Comparison of ENCODE assay signal across 22 cellular contexts in the genomic region with DNA sequence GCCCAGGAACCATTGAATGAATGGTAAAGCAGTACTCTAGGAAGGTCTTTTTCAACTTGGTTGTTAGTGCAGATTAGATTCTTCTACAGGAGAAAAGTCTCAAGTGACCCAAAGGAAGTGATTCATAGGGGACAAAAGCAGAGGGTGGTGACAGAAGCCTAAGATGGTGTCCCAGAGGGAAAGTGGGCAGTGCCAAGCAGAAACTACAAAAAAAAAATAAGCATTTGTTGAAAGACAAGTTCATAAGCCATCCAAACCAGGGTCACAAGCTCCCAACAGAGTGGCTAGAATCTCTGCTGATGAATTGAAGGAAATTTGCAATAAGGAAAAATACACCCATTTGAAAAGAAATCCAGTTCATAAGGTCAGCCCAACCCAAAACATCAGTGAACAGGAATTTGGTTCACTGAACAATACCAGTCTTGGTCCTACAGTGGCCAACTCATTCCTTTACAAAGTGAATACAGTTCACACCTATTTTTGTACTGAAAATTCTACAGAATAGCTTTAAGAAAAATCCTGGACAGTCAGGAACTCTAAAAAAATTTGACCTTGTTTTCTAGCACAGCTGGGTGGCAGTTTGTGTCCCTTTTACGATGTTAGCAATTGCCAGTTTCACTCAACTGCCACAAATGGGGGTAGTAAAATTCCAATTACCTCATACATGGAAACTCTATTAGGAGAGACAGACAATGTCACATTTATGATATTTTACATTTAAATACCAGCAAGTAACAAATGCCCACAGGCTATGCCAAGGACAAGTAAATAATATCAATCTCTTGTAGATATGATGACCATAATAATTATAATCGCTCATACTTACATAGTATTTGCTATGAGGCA. TPM values are rescaled to one million over a fixed set of nuclear protein-coding genes. Genes with fewer than 3 reads are reported as not detected.
DNase-seq lines count a peak whose midpoint lies in the region; ATAC-seq and TF ChIP-seq lines count a peak whose summit lies in the region.
"Had no signal": no experiment of that assay in that cellular context is flagged by ENCODE, and none has a peak within 500 bp of the region (broad histone marks: within the 10 kb centered on the region; RNA-seq: fewer than 3 reads in every experiment).

No MANE protein-coding gene starts in this region.

- H3K4me1 ChIP-seq in HCT116 (ENCODE audit: control insufficient read depth in 1 of 2, insufficient read depth in 2 of 2, low read length in 2 of 2) (peaks cover 10 to 21% of the 10 kb centered on the region in 2 experiments; a peak in 3 of 4 replicates), right cardiac atrium (ENCODE audit: control insufficient read depth, insufficient read depth, low read length) (no peaks in the 10 kb centered on the region), uterus (no peaks in the 10 kb centered on the region)
- H3K4me1 ChIP-seq: HAP-1 had no signal

- intact Hi-C loops in HCT116 (cut with micrococcal nuclease) (no loop called here), activated B cell treated with CpG ODN at 0.5 μM for 24 hours (cut with micrococcal nuclease) (no loop called here), right cardiac atrium (cut with DNase I) (no loop called here), uterus (cut with DNase I; ENCODE audit: low total_unique reads) (no loop called here)

- no TSS peak for BruUV-seq in HCT116 (replicated peaks; lab: Mats Ljungman, UMichigan)

- no peak overlapping the region for H3K27ac ChIP-seq in HCT116 (ENCODE audit: low read depth, low read length)
- no peak overlapping the region for H3K27ac ChIP-seq in right cardiac atrium (ENCODE audit: low read length)
- H3K27ac ChIP-seq in uterus: no peak overlapping the region
- H3K27ac ChIP-seq: HL-60, left lung, Peyer's patch, skin epidermis had no signal

- H3K4me3 ChIP-seq in HCT116 (replicated peaks in 1 of 2; ENCODE audit: low read depth in 1 of 2, low read length in 2 of 2): peak overlapping the region in 1 of 2 experiments; percentile 10; a peak in 1 of 4 replicates
- H3K4me3 ChIP-seq in right cardiac atrium (ENCODE audit: low read length): no peak overlapping the region
- H3K4me3 ChIP-seq in uterus: no peak overlapping the region
- H3K4me3 ChIP-seq: HAP-1, left lung, Peyer's patch, skin epidermis had no signal

- no peak overlapping the region; the same call in 1 of the 2 replicates for H3K9ac ChIP-seq in HCT116 (ENCODE audit: low read length)

- TF ChIP-seq POLR2A in HCT116 (IDR thresholded peaks at IDR 0.05; ENCODE audit: borderline replicate concordance, extremely low read depth, insufficient read depth, insufficient read length) (no peak), uterus (IDR thresholded peaks at IDR 0.05) (no peak)

- RAD21 ChIA-PET in HCT116 (lab: Charles Lee; ENCODE audit: low non-redundant PET in 1 of 2, low total read pairs in 2 of 2, uncharacterized antibody in 2 of 2, unreplicated experiment in 2 of 2): interaction anchor here (0.7 to 0.9 kb wide), 2 partner anchors 32 to 302 kb away, joined by 3 read pairs; no protein-coding TSS in a partner anchor

- no peak for TF ChIP-seq RAD21 in HCT116 (IDR thresholded peaks at IDR 0.05; ENCODE audit: low read depth)

- H3K36me3 Mint-ChIP-seq in activated B cell treated with CpG ODN at 0.5 μM for 24 hours (ENCODE audit: low read depth): peaks cover 3% of the 10 kb centered on the region
- H3K36me3 Mint-ChIP-seq in naive thymus-derived CD8-positive, alpha-beta T cell: peaks cover 0 to 5% (median 2%) of the 10 kb centered on the region in 3 donors

- no peaks in the 10 kb centered on the region for H3K36me3 ChIP-seq in HCT116 (ENCODE audit: control insufficient read depth in 1 of 2, insufficient read depth in 2 of 2, low read length in 2 of 2)
- H3K36me3 ChIP-seq in uterus: no peaks in the 10 kb centered on the region
- H3K36me3 ChIP-seq: HAP-1, left lung, Peyer's patch had no signal

- H3K9me3 Mint-ChIP-seq in activated B cell treated with CpG ODN at 0.5 μM for 24 hours: no peaks in the 10 kb centered on the region
- H3K9me3 Mint-ChIP-seq in naive thymus-derived CD8-positive, alpha-beta T cell: peaks cover 0 to 10% (median 3%) of the 10 kb centered on the region in 9 donors

- H3K9me3 ChIP-seq in HCT116 (ENCODE audit: control insufficient read depth in 1 of 2, insufficient read depth in 1 of 2, low read depth in 1 of 2, low read length in 2 of 2) (no peaks in the 10 kb centered on the region), right cardiac atrium (ENCODE audit: control insufficient read depth, low read length) (no peaks in the 10 kb centered on the region), uterus (no peaks in the 10 kb centered on the region)
- H3K9me3 ChIP-seq: Peyer's patch had no signal

- TF ChIP-seq CTCF in HCT116 (IDR thresholded peaks at IDR 0.05 in 2 of 3, conservative IDR thresholded peaks at IDR 0.05 in 1 of 3; ENCODE audit: borderline replicate concordance in 1 of 3, insufficient read depth in 1 of 3, low read depth in 2 of 3, low read length in 2 of 3) (no peak), activated B cell treated with CpG ODN at 0.5 μM for 24 hours (IDR thresholded peaks at IDR 0.05) (no peak), uterus (IDR thresholded peaks at IDR 0.05) (no peak)

- H3K27ac Mint-ChIP-seq in activated B cell treated with CpG ODN at 0.5 μM for 24 hours: peak overlapping the region; percentile 5
- H3K27ac Mint-ChIP-seq in naive thymus-derived CD8-positive, alpha-beta T cell: peak overlapping the region in 1 of 10 donors; percentile 44
- H3K27ac Mint-ChIP-seq: nephron, T-helper 17 cell had no signal

- POLR2A ChIA-PET in HCT116 (lab: Charles Lee): no interaction called here
- POLR2A ChIA-PET in activated B cell treated with CpG ODN at 0.5 μM for 24 hours (lab: Charles Lee): interaction anchor here (0.7 to 1.8 kb wide), 3 partner anchors 8 to 292 kb away, joined by 3 to 4 read pairs (median 3); no protein-coding TSS in a partner anchor
- POLR2A ChIA-PET in naive thymus-derived CD8-positive, alpha-beta T cell (lab: Charles Lee): no interaction called here

- H3K4me2 ChIP-seq in HCT116 (ENCODE audit: low read length): peak overlapping the region; percentile 60

- DNase-seq in A172 (ENCODE audit: low spot score) (peak; percentile 31), HCT116 (ENCODE audit: low read depth, low spot score) (peak; percentile 27), activated B cell treated with CpG ODN at 0.5 μM for 24 hours (no peak), right cardiac atrium (no peak), uterus (no peak), nucleus accumbens (lab: John Stamatoyannopoulos, UW) (no peak)
- DNase-seq in naive thymus-derived CD8-positive, alpha-beta T cell: no peak
- DNase-seq: activated CD4-positive, alpha-beta T cell treated with anti-CD3 and anti-CD28 coated beads for 4 hours; activated T-cell treated with anti-CD3 and anti-CD28 coated beads, Interleukin-2, amount 50 U/mL, for 48 hours; hippocampal formation; Karpas-422; left lung; NCI-H1694 treated with DMSO at 0.1 percent for 48 hours; NCI-H524 treated with DMSO at 0.1 percent for 48 hours; Peyer's patch; stimulated activated naive CD8-positive, alpha-beta T cell treated with anti-CD3 and anti-CD28 coated beads, Interleukin-15, amount 100 ng/mL, for 72 hours; T-helper 17 cell had no signal

- 0 out of 2 replicates have a peak, but pooled peaks cover 3% of the 10 kb centered on the region for H3K9me2 ChIP-seq in HCT116 (ENCODE audit: insufficient read depth)

- H3K79me2 ChIP-seq in HCT116 (ENCODE audit: insufficient read depth, low read length): no peaks in the 10 kb centered on the region

- ATAC-seq in HCT116: peak; percentile 75
- peak; percentile 25 for ATAC-seq in activated B cell treated with CpG ODN at 0.5 μM for 24 hours (ENCODE audit: low read depth)
- peak; percentile 67 to 83 for ATAC-seq in right cardiac atrium
- ATAC-seq in naive thymus-derived CD8-positive, alpha-beta T cell: no peak
- no peak for ATAC-seq in HG03469 (IDR thresholded peaks at IDR 0.05; ENCODE audit: unreplicated experiment)
- ATAC-seq: left lung; stimulated activated naive CD8-positive, alpha-beta T cell treated with anti-CD3 and anti-CD28 coated beads, Interleukin-15, amount 100 ng/mL, for 72 hours; T-helper 17 cell had no signal

- peak overlapping the region; percentile 85 for H2AFZ ChIP-seq in HCT116 (ENCODE audit: low read depth, low read length, poor library complexity, severe bottlenecking)

- H3K27me3 ChIP-seq in HCT116 (ENCODE audit: insufficient read depth, low read length) (no peaks in the 10 kb centered on the region), right cardiac atrium (ENCODE audit: control insufficient read depth, insufficient read depth) (no peaks in the 10 kb centered on the region), uterus (no peaks in the 10 kb centered on the region)
- H3K27me3 ChIP-seq: left lung, Peyer's patch had no signal

- H3K4me1 Mint-ChIP-seq in activated B cell treated with CpG ODN at 0.5 μM for 24 hours: peaks cover 41% of the 10 kb centered on the region
- H3K4me1 Mint-ChIP-seq in naive thymus-derived CD8-positive, alpha-beta T cell: peaks cover 4 to 14% (median 5%) of the 10 kb centered on the region in 4 donors
- H3K4me1 Mint-ChIP-seq: nephron had no signal

- CTCF ChIA-PET in HCT116 (lab: Charles Lee): no interaction called here
- CTCF ChIA-PET in activated B cell treated with CpG ODN at 0.5 μM for 24 hours (lab: Charles Lee): interaction anchor here (1.0 kb wide), 1 partner anchor 65 kb away, joined by 4 read pairs; no protein-coding TSS in a partner anchor

- WGBS in right cardiac atrium: 61% methylated on average over 2 of the region's 2 CpGs

- H4K20me1 ChIP-seq in HCT116 (ENCODE audit: insufficient read depth): no peaks in the 10 kb centered on the region

- no peaks in the 10 kb centered on the region for H3K27me3 Mint-ChIP-seq in activated B cell treated with CpG ODN at 0.5 μM for 24 hours
- H3K27me3 Mint-ChIP-seq in naive thymus-derived CD8-positive, alpha-beta T cell: peaks cover 0 to 4% (median 0%) of the 10 kb centered on the region in 5 donors
- H3K27me3 Mint-ChIP-seq: stimulated activated naive CD8-positive, alpha-beta T cell treated with anti-CD3 and anti-CD28 coated beads, Interleukin-15, amount 100 ng/mL, for 72 hours; T-helper 17 cell had no signal

- H3K4me3 Mint-ChIP-seq in activated B cell treated with CpG ODN at 0.5 μM for 24 hours: no peak overlapping the region
- H3K4me3 Mint-ChIP-seq in naive thymus-derived CD8-positive, alpha-beta T cell: no peak overlapping the region
- H3K4me3 Mint-ChIP-seq: nephron; stimulated activated naive CD8-positive, alpha-beta T cell treated with anti-CD3 and anti-CD28 coated beads, Interleukin-15, amount 100 ng/mL, for 72 hours; T-helper 17 cell had no signal

TF ChIP-seq in HCT116, 20 proteins besides CTCF, POLR2A, EP300 and RAD21 (continues in another document):
- no peak for TF ChIP-seq CEBPB (IDR thresholded peaks at IDR 0.05; ENCODE audit: low read depth)
- no peak for TF ChIP-seq SRF (IDR thresholded peaks at IDR 0.05; ENCODE audit: low read depth)

RNA-seq across cellular contexts. Expression of a gene that starts 21.6 kb away (rescaled TPM):
- total RNA-seq in A172 (2014; rRNA removed; shearing (Covaris generic)): 42.3 and 43.4 TPM in 2 replicates
- total RNA-seq in HCT116 (2021; ENCODE audit: unreplicated experiment) (53.8 TPM), activated B cell treated with CpG ODN at 0.5 μM for 24 hours (53.2 and 70.8 TPM in 2 replicates), right cardiac atrium (10 to 100 TPM; 14.7 to 18.4 (median 15.3) TPM), uterus (10 to 100 TPM; 11.8 to 90.8 (median 40.4) TPM)
- 22.6 and 27.6 TPM in 2 replicates for polyA plus RNA-seq in HCT116 (2012)
- 8.1 TPM for polyA plus RNA-seq in right cardiac atrium
- 10 to 100 TPM; 67.0 to 71.7 TPM for total RNA-seq in naive thymus-derived CD8-positive, alpha-beta T cell
- polyA plus RNA-seq in naive thymus-derived CD8-positive, alpha-beta T cell: 10 to 100 TPM; 24.0 to 30.8 (median 25.7) TPM

Comparison
In these comparisons a context has a peak if more than half of its experiments do, and no peak if none do; other contexts are left out.
1. DNase-seq: peak in A172 (single experiment) and HCT116 (single experiment); none in activated B cell treated with CpG ODN at 0.5 μM for 24 hours (single experiment), right cardiac atrium (0 of 3), naive thymus-derived CD8-positive, alpha-beta T cell (0 of 10), uterus (0 of 2) and nucleus accumbens (0 of 56).
2. ATAC-seq: peak in HCT116 (single experiment), activated B cell treated with CpG ODN at 0.5 μM for 24 hours (single experiment) and right cardiac atrium (2 of 2); none in naive thymus-derived CD8-positive, alpha-beta T cell (0 of 2) and HG03469 (single experiment).